19 cellular contexts compared by ENCODE assay signal in the genomic region with DNA sequence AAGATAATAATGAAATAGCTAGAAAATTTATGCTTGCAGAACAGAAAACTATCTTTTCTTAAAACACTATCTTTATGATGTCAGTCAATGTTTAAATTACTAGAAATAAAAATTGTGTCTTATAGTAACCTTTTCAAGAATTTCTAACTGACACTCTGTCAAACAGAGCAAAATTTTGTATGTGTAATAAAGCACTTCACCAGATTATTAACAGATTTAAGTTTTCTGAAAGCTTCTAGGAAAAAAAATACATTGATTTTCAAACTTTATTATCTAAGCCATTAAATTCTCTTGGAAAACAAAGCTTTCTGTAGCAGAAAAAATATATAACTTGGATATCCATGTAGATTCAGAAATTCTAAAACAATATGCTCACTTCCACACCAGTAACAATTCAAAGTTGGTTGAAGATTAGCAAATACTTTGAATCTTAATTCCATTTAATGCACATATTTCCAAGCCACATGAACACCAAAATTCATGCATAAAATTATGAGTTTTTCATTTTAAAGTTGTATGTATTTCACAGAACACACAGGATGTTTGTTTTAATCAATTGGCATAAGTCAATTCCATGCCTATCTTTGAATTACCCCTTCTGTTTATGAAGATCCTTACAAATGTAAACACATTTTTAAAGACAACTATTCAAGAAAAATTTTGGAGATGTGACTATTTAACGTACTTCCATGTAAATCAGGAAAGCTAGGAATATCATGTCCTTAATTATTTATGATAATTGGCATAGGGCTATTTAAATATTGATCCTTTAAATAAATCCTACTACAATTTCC. TPM values are rescaled to one million over a fixed set of nuclear protein-coding genes. Genes with fewer than 3 reads are reported as not detected.
DNase-seq lines count a peak whose midpoint lies in the region; ATAC-seq, FAIRE-seq and TF ChIP-seq lines count a peak whose summit lies in the region.
"Had no signal": no experiment of that assay in that cellular context is flagged by ENCODE, and none has a peak within 500 bp of the region (broad histone marks: within the 10 kb centered on the region; RNA-seq: fewer than 3 reads in every experiment).

No MANE protein-coding gene starts in this region.

- no peaks in the 10 kb centered on the region for H3K9me3 Mint-ChIP-seq in osteocyte (ENCODE audit: unreplicated experiment)

- no peaks in the 10 kb centered on the region for H3K27me3 ChIP-seq in gastroesophageal sphincter
- H3K27me3 ChIP-seq in left ventricle myocardium inferior (ENCODE audit: low read depth) = no peaks in the 10 kb centered on the region

- no peaks in the 10 kb centered on the region for H3K27me3 Mint-ChIP-seq in osteocyte (ENCODE audit: unreplicated experiment)

- H3K27ac ChIP-seq in gastroesophageal sphincter (peak overlapping the region in 3 of 4 donors; percentile 68 to 76 (median 70)), left ventricle myocardium inferior (replicated peaks) (no peak overlapping the region)
- H3K27ac ChIP-seq: RWPE1 had no signal

- H3K27ac Mint-ChIP-seq in osteocyte (ENCODE audit: unreplicated experiment) = peak overlapping the region; percentile 93
- H3K27ac Mint-ChIP-seq: B cell had no signal

- H3K4me1 Mint-ChIP-seq in osteocyte (ENCODE audit: unreplicated experiment) = peaks cover 93% of the 10 kb centered on the region
- H3K4me1 Mint-ChIP-seq: B cell had no signal

- DNase-seq in RCC 7860 (ENCODE audit: low spot score) (no peak), osteocyte (ENCODE audit: extremely low spot score, unreplicated experiment) (no peak), G401 (ENCODE audit: low spot score) (no peak), NCI-H748 treated with DMSO at 0.1 percent for 48 hours (lab: John Stamatoyannopoulos, UW) (no peak), NCI-H187 treated with DMSO at 0.1 percent for 48 hours (lab: John Stamatoyannopoulos, UW) (no peak), left ventricle myocardium inferior (no peak)
- DNase-seq: DND-41, GF-D8, NCI-H1105, NCI-H2081 treated with DMSO at 0.1 percent for 48 hours, NCI-H446 treated with DMSO at 0.1 percent for 48 hours, NCI-H69, PC-3 had no signal

- no peak for ATAC-seq in gastroesophageal sphincter
- ATAC-seq: K562, PC-3 had no signal

- peak overlapping the region; percentile 32 for H3K4me3 Mint-ChIP-seq in osteocyte (ENCODE audit: unreplicated experiment)
- H3K4me3 Mint-ChIP-seq: B cell had no signal

- H3K4me1 ChIP-seq in gastroesophageal sphincter (peaks cover 0 to 79% (median 26%) of the 10 kb centered on the region in 3 donors), left ventricle myocardium inferior (no peaks in the 10 kb centered on the region)
- H3K4me1 ChIP-seq: HAP-1 had no signal

- H3K36me3 ChIP-seq in gastroesophageal sphincter (peaks cover 7 to 81% of the 10 kb centered on the region in 2 donors), left ventricle myocardium inferior (peaks cover 53% of the 10 kb centered on the region)

- no peak overlapping the region for H3K4me3 ChIP-seq in gastroesophageal sphincter
- no peak overlapping the region for H3K4me3 ChIP-seq in left ventricle myocardium inferior
- H3K4me3 ChIP-seq: HAP-1, K562 had no signal

- WGBS in gastroesophageal sphincter (ENCODE audit: low coverage in 1 of 2), 2 donors = 18 to 38% methylated on average over 1 of the region's 1 CpG

- peaks cover 78% of the 10 kb centered on the region for H3K36me3 Mint-ChIP-seq in osteocyte (ENCODE audit: unreplicated experiment)

- no peak for TF ChIP-seq CTCF in gastroesophageal sphincter (IDR thresholded peaks at IDR 0.05)
- no peak for TF ChIP-seq CTCF in osteocyte (IDR thresholded peaks at IDR 0.05)
- TF ChIP-seq CTCF in left ventricle myocardium inferior (IDR thresholded peaks at IDR 0.05; ENCODE audit: borderline replicate concordance) = no peak

- in situ Hi-C loops in G401 (cut with HindIII; ENCODE audit: low sequenced_read_pairs) = no loop called here

- no peaks in the 10 kb centered on the region for H3K9me3 ChIP-seq in gastroesophageal sphincter
- no peaks in the 10 kb centered on the region for H3K9me3 ChIP-seq in left ventricle myocardium inferior (replicated peaks)
- H3K9me3 ChIP-seq: HAP-1 had no signal

- intact Hi-C loops in left ventricle myocardium inferior (cut with micrococcal nuclease) = no loop called here

- TF ChIP-seq POLR2A in gastroesophageal sphincter (IDR thresholded peaks at IDR 0.05) = no peak

- peak; percentile 48 for FAIRE-seq in RCC 7860 (lab: Jason Lieb, UNC)
- FAIRE-seq: GM19239, K562 had no signal

- no peak for TF ChIP-seq EP300 in gastroesophageal sphincter (IDR thresholded peaks at IDR 0.05)

RNA-seq across cellular contexts. Expression of a gene that starts 19.9 kb away (rescaled TPM):
- total RNA-seq in gastroesophageal sphincter (1,000 to 10,000 TPM; 1,699 to 4,986 (median 1,920) TPM), osteocyte (16,854 and 18,487 TPM in 2 replicates), left ventricle myocardium inferior (154 TPM)
- 0.27 and 0.86 TPM in 2 replicates for total RNA-seq in G401 (2014; rRNA removed; shearing (Covaris generic))

Comparison
In these comparisons a context has a peak if more than half of its experiments do, and no peak if none do; other contexts are left out.
1. RNA of a gene that starts 19.9 kb away (total RNA-seq): 16,854 to 18,487 TPM in osteocyte, 1,699 to 4,986 TPM in gastroesophageal sphincter and 154 TPM in left ventricle myocardium inferior (single experiment); 0.27 to 0.86 TPM in G401; every median in the first group is over 10 times any median in the second.